Comparison of ENCODE assay signal across 8 cellular contexts in the genomic region with DNA sequence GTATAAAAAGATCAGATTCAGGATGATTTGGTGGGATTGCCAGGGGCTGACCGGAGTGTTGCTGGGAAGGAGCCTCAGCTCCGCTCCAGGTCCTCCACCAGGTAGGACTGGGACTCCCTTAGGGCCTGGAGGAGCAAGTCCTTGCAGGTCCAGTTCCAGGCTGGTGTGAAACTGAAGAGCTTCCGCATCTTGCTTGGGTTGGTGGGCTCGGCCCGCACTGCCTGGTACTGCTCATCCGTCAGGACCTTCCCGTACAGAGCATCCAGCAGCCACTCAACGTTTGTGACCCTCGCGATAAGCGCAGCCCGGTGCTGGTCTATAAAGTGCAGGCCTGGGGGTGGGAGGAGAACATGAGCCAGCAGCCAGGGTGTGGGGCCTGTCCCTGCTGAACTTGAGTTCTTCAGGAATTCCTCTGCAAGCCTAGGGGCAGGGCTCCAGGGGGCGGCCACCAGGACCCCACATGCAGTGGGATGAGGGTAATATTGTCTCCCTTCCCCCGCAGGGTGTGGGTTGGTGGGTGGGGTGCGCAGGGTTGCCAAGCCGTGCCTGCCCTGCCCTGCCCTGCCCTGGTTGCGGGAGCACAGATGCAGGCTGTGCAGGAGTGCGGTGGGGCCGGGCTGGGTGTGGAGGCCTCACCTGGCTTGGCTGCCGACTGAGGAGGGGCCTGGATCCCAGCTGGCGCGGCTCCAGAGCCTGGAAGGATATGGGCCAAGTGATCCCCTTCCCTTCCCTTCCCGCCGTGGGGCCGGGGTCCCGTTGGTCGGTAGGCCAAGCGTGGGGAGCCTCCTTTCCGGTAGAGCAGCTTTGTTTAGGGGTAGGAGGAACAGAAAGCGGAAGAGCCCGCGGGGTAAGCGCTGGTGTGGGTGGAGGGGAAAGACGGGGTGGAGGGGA. TPM values are rescaled to one million over a fixed set of nuclear protein-coding genes. Genes with fewer than 3 reads are reported as not detected.
DNase-seq lines count a peak whose midpoint lies in the region; TF ChIP-seq lines count a peak whose summit lies in the region.

No MANE protein-coding gene starts in this region.

- no peaks in the 10 kb centered on the region for H3K9me3 Mint-ChIP-seq in nephron

- H3K9me3 ChIP-seq in BE2C: no peaks in the 10 kb centered on the region
- H3K9me3 ChIP-seq in HUES48 (ENCODE audit: control insufficient read depth, insufficient read depth, low read length): no peaks in the 10 kb centered on the region

- peaks cover 17% of the 10 kb centered on the region for H3K4me1 Mint-ChIP-seq in nephron

- H3K4me3 ChIP-seq in BE2C (ENCODE audit: low read depth, low read length) (peak overlapping the region; percentile 14; the same call in 1 of the 2 replicates), HUES48 (ENCODE audit: low read depth, low read length) (peak overlapping the region; percentile 79), fibroblast of mammary gland (ENCODE audit: control insufficient read depth, low read depth, low read length) (peak overlapping the region; percentile 59)

- peaks cover 44% of the 10 kb centered on the region for H3K27me3 Mint-ChIP-seq in nephron (ENCODE audit: low read depth)

- TF ChIP-seq CTCF in BE2C (IDR thresholded peaks at IDR 0.05; ENCODE audit: low read depth, low read length): no peak
- no peak for TF ChIP-seq CTCF in fibroblast of mammary gland (conservative IDR thresholded peaks at IDR 0.05; ENCODE audit: control insufficient read depth, insufficient read depth, low read depth, low read length)
- TF ChIP-seq CTCF in nephron (IDR thresholded peaks at IDR 0.05; ENCODE audit: unreplicated experiment in 3 of 3): no peak

- H3K27me3 ChIP-seq in BE2C (peaks cover 36% of the 10 kb centered on the region), HUES48 (ENCODE audit: control insufficient read depth, insufficient read depth, low read length) (peaks cover 4% of the 10 kb centered on the region)

- DNase-seq in BE2C (peak; percentile 37), GM19240 (ENCODE audit: insufficient read length, low spot score) (peak; percentile 46), fibroblast of mammary gland (ENCODE audit: low read depth) (no peak), NCI-H2107 (lab: John Stamatoyannopoulos, UW) (no peak), NCI-H1048 (lab: John Stamatoyannopoulos, UW) (no peak)
- peak; percentile 30 for DNase-seq in activated CD4-positive, alpha-beta T cell treated with anti-CD3 and anti-CD28 coated beads, Interleukin-2, amount 50 U/mL, for 1 hour

- peaks cover 26% of the 10 kb centered on the region for H3K36me3 Mint-ChIP-seq in nephron (ENCODE audit: low read depth)

- H3K9ac ChIP-seq in HUES48 (ENCODE audit: low read depth, low read length): peak overlapping the region; percentile 75; the same call in 1 of the 2 replicates

- H3K4me1 ChIP-seq in BE2C (no peaks in the 10 kb centered on the region), HUES48 (ENCODE audit: control insufficient read depth, insufficient read depth, low read length) (peaks cover 4% of the 10 kb centered on the region; the same call in 1 of the 2 replicates)

- H3K27ac Mint-ChIP-seq in nephron: no peak overlapping the region

- H3K27ac ChIP-seq in HUES48 (ENCODE audit: low read depth, low read length): peak overlapping the region; percentile 26

- H3K36me3 ChIP-seq in BE2C (peaks cover 5% of the 10 kb centered on the region; the same call in 1 of the 2 replicates), HUES48 (ENCODE audit: control insufficient read depth, insufficient read depth, low read length) (peaks cover 15% of the 10 kb centered on the region; the same call in 1 of the 2 replicates)

- H3K4me3 Mint-ChIP-seq in nephron: peak overlapping the region; percentile 80 to 82 (median 80)

RNA-seq across cellular contexts. Expression of a gene that starts 0.8 kb away (rescaled TPM):
- polyA plus RNA-seq in BE2C (2012; ENCODE audit: insufficient read depth, insufficient read length, low read depth): not detected

RNA-seq across cellular contexts. Expression of a gene that starts 12.2 kb away (rescaled TPM):
- polyA plus RNA-seq in BE2C (2012; ENCODE audit: insufficient read depth, insufficient read length, low read depth): 0.54 TPM

RNA-seq across cellular contexts. Expression of a gene that starts 15.2 kb away (rescaled TPM):
- not detected for polyA plus RNA-seq in BE2C (2012; ENCODE audit: insufficient read depth, insufficient read length, low read depth)

RNA-seq across cellular contexts. Expression of a gene that starts 21.8 kb away (rescaled TPM):
- 509 TPM for polyA plus RNA-seq in BE2C (2012; ENCODE audit: insufficient read depth, insufficient read length, low read depth)

RNA-seq across cellular contexts. Expression of a gene that starts 51.9 kb away (rescaled TPM):
- 2.3 TPM for polyA plus RNA-seq in BE2C (2012; ENCODE audit: insufficient read depth, insufficient read length, low read depth)

Comparison
In these comparisons a context has a peak if more than half of its experiments do, and no peak if none do; other contexts are left out.
1. DNase-seq: peak in BE2C (single experiment), GM19240 (single experiment) and activated CD4-positive, alpha-beta T cell treated with anti-CD3 and anti-CD28 coated beads, Interleukin-2, amount 50 U/mL, for 1 hour (single experiment); none in fibroblast of mammary gland (single experiment), NCI-H2107 (single experiment) and NCI-H1048 (single experiment).
2. H3K4me3 ChIP-seq: peak in every context shown above with its lines; median percentile 79 in HUES48; 59 in fibroblast of mammary gland; 14 in BE2C.